1 cellular context compared by ENCODE assay signal in the genomic region with DNA sequence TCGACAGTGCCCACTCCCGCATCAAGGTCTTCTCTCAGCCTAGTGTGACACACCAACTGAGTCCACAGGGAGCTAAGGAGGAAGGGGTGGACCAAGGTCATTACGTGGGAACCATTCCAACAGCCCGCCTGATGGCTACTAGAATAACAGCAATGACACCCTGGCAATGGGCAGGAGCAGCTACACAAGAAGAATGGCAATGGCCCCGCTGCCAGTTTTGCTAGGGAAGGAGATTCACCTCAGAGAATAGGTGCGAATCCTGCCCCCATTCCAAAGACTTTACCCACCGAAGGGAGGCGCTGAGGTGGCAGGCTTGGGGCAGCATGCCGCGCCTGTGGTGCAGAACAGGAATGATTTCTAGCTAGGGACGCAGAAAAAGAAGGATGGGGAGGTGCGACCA.
TF ChIP-seq lines count a peak whose summit lies in the region.

No MANE protein-coding gene starts in this region.

TF ChIP-seq in WTC11, 78 proteins besides CTCF, POLR2A, EP300 and RAD21 (continued from another document):
- TF ChIP-seq ATF2 (CRISPR knock-in tag; IDR thresholded peaks at IDR 0.05; ENCODE audit: borderline replicate concordance, low read depth), result no peak
- no peak for TF ChIP-seq ESRRA (CRISPR knock-in tag; IDR thresholded peaks at IDR 0.05; ENCODE audit: borderline replicate concordance)
- no peak for TF ChIP-seq E2F4 (CRISPR knock-in tag; IDR thresholded peaks at IDR 0.05; ENCODE audit: borderline replicate concordance, low read depth)
